Comparison of ENCODE assay signal across 11 cellular contexts in the genomic region with DNA sequence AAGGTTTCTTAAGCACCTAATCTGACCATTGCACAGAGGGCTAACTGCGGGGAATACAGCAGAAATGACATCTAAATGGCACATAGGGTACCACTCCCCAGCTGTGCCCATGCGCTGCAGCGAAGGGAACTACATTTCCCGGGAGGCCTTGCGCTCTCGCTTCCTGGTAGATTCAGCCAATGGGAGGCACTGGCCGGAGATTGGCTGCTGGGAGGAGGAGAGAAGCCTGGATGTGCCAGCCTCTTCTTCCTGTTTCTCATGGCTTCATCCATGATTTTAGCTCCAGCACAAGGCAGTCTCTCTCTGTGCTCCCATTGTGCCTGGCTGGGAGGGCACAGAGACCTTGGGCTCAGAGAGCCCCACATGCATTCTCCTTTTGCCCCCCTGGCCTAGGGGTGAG.
DNase-seq lines count a peak whose midpoint lies in the region; ATAC-seq, FAIRE-seq and TF ChIP-seq lines count a peak whose summit lies in the region.
"Had no signal": no experiment of that assay in that cellular context is flagged by ENCODE, and none has a peak within 500 bp of the region (broad histone marks: within the 10 kb centered on the region; RNA-seq: fewer than 3 reads in every experiment).

No MANE protein-coding gene starts in this region.

- H3K36me3 ChIP-seq in K562 (ENCODE audit: control insufficient read depth, insufficient read depth, low read length), result no peaks in the 10 kb centered on the region
- no peaks in the 10 kb centered on the region for H3K36me3 ChIP-seq in left lung
- H3K36me3 ChIP-seq: tibial nerve had no signal

- no peak overlapping the region for H3K4me2 ChIP-seq in K562 (ENCODE audit: insufficient read depth, low read length)

- POLR2A ChIA-PET in K562 (lab: Yijun Ruan, JAX), result no interaction called here

- TF ChIP-seq POLR2A in K562 (conservative IDR thresholded peaks at IDR 0.05), result no peak

- BruUV-seq in K562 (replicated peaks; lab: Mats Ljungman, UMichigan), result no TSS peak

- no peak overlapping the region for H3K9ac ChIP-seq in K562 (ENCODE audit: insufficient read depth in 1 of 2, low read depth in 2 of 2, low read length in 2 of 2)

- H3K27me3 ChIP-seq in K562 (ENCODE audit: control insufficient read depth in 2 of 2, insufficient read depth in 2 of 2, low read length in 2 of 2) (no peaks in the 10 kb centered on the region; a peak in 1 of 5 replicates), left lung (no peaks in the 10 kb centered on the region)
- H3K27me3 ChIP-seq: tibial nerve had no signal

- CTCF ChIA-PET in K562 (lab: Yijun Ruan, JAX; ENCODE audit: low intra/inter-chr PET ratio), result interaction anchor here (4.5 kb wide), 1 partner anchor 347 kb away, joined by 38 read pairs; no protein-coding TSS in a partner anchor

- H3K4me3 ChIP-seq in K562, result no peak overlapping the region
- H3K4me3 ChIP-seq in left lung, result no peak overlapping the region
- H3K4me3 ChIP-seq: SK-N-MC, tibial nerve had no signal

- intact Hi-C loops in K562 (cut with micrococcal nuclease) (loop anchor here (10.0 kb wide), 1 partner anchor 191 kb away; no protein-coding TSS in a partner anchor), left lung (cut with DNase I) (loop anchor here in 1 of 2 donors (10.0 kb wide), 1 partner anchor 351 kb away; no protein-coding TSS in a partner anchor)

- peak; percentile 69 for DNase-seq in DMS 273 (lab: John Stamatoyannopoulos, UW; ENCODE audit: unreplicated experiment)
- no peak for DNase-seq in DMS 273 treated with DMSO at 0.1 percent for 48 hours (lab: John Stamatoyannopoulos, UW)
- peak; percentile 47 for DNase-seq in NCI-H2029 treated with DMSO at 0.1 percent for 48 hours (lab: John Stamatoyannopoulos, UW)
- peak; percentile 44 to 49 (median 46) for DNase-seq in K562 (ENCODE audit: extremely low read depth in 1 of 4, low spot score in 3 of 4)
- DNase-seq in left lung, result peak in 1 of 2 donors; percentile 60
- no peak for DNase-seq in activated effector memory CD4-positive, alpha-beta T cell treated with anti-CD3 and anti-CD28 coated beads, Interleukin-2, amount 50 U/mL, for 16 hours
- DNase-seq in central memory CD4-positive, alpha-beta T cell, result no peak
- DNase-seq in NCI-H187 treated with DMSO at 0.1 percent for 48 hours (lab: John Stamatoyannopoulos, UW), result no peak

- 2% methylated on average over 7 of the region's 7 CpGs for WGBS in K562 (ENCODE audit: insufficient coverage, low coverage, missing lambda C conversion rate)

- TF ChIP-seq RAD21 in K562 (CRISPR knock-in tag; conservative IDR thresholded peaks at IDR 0.05 in 1 of 2, IDR thresholded peaks at IDR 0.05 in 1 of 2), result no peak

- no peaks in the 10 kb centered on the region for H3K9me1 ChIP-seq in K562 (ENCODE audit: control insufficient read depth, insufficient read depth, low read length)

- peak; percentile 80 for FAIRE-seq in K562 (lab: Jason Lieb, UNC)

- ATAC-seq in K562 (peak; percentile 91), left lung (peak; percentile 62)

- H3K27ac ChIP-seq in K562 (ENCODE audit: extremely low read depth, low read depth, low read length) (no peak overlapping the region), left lung (no peak overlapping the region)
- H3K27ac ChIP-seq: 22Rv1, SK-N-MC, tibial nerve had no signal

- in situ Hi-C loops in K562 (cut with MboI), result loop anchor here (5.0 kb wide), 1 partner anchor 344 kb away; no protein-coding TSS in a partner anchor

- no peaks in the 10 kb centered on the region for H4K20me1 ChIP-seq in K562 (replicated peaks; ENCODE audit: control insufficient read depth, insufficient read depth, low read length)

- H3K4me1 ChIP-seq in K562 (replicated peaks in 1 of 2; ENCODE audit: control insufficient read depth in 2 of 2, insufficient read depth in 2 of 2, low read length in 2 of 2) (peaks cover 0 to 7% of the 10 kb centered on the region in 2 experiments; a peak in 2 of 5 replicates), left lung (peaks cover 0 to 28% of the 10 kb centered on the region in 2 donors)

- TF ChIP-seq EP300 in K562 (IDR thresholded peaks at IDR 0.05; ENCODE audit: low read length), result no peak

- peak overlapping the region; percentile 47 for H2AFZ ChIP-seq in K562 (ENCODE audit: low read depth, low read length)

- TF ChIP-seq CTCF in K562 (IDR thresholded peaks at IDR 0.05 in 2 of 3, conservative IDR thresholded peaks at IDR 0.05 in 1 of 3; ENCODE audit: insufficient read depth in 2 of 3, low read depth in 1 of 3, low read length in 3 of 3), result no peak
- TF ChIP-seq CTCF in left lung (IDR thresholded peaks at IDR 0.05), result no peak

- no peaks in the 10 kb centered on the region for H3K79me2 ChIP-seq in K562 (ENCODE audit: control insufficient read depth, insufficient read depth, low read length)

- H3K9me3 ChIP-seq in K562 (replicated peaks; ENCODE audit: control insufficient read depth, insufficient read depth, low read depth, low read length) (no peaks in the 10 kb centered on the region), left lung (no peaks in the 10 kb centered on the region)
- H3K9me3 ChIP-seq: tibial nerve had no signal

TF ChIP-seq in K562, 482 proteins besides CTCF, POLR2A, EP300 and RAD21 (continues in another document):
- no peak for TF ChIP-seq GATAD2B (IDR thresholded peaks at IDR 0.05; ENCODE audit: borderline replicate concordance)
- TF ChIP-seq GABPA (tag; conservative IDR thresholded peaks at IDR 0.05; ENCODE audit: low read depth), result peak; percentile 50
- TF ChIP-seq, protein P1, sequence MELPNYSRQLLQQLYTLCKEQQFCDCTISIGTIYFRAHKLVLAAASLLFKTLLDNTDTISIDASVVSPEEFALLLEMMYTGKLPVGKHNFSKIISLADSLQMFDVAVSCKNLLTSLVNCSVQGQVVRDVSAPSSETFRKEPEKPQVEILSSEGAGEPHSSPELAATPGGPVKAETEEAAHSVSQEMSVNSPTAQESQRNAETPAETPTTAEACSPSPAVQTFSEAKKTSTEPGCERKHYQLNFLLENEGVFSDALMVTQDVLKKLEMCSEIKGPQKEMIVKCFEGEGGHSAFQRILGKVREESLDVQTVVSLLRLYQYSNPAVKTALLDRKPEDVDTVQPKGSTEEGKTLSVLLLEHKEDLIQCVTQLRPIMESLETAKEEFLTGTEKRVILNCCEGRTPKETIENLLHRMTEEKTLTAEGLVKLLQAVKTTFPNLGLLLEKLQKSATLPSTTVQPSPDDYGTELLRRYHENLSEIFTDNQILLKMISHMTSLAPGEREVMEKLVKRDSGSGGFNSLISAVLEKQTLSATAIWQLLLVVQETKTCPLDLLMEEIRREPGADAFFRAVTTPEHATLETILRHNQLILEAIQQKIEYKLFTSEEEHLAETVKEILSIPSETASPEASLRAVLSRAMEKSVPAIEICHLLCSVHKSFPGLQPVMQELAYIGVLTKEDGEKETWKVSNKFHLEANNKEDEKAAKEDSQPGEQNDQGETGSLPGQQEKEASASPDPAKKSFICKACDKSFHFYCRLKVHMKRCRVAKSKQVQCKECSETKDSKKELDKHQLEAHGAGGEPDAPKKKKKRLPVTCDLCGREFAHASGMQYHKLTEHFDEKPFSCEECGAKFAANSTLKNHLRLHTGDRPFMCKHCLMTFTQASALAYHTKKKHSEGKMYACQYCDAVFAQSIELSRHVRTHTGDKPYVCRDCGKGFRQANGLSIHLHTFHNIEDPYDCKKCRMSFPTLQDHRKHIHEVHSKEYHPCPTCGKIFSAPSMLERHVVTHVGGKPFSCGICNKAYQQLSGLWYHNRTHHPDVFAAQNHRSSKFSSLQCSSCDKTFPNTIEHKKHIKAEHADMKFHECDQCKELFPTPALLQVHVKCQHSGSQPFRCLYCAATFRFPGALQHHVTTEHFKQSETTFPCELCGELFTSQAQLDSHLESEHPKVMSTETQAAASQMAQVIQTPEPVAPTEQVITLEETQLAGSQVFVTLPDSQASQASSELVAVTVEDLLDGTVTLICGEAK (IDR thresholded peaks at IDR 0.05), result 0 out of 2 replicates have a peak, but pooled peaks have one; percentile 43
- TF ChIP-seq, protein P1 (CRISPR knock-in tag; IDR thresholded peaks at IDR 0.05), result no peak
- TF ChIP-seq STAT5A (IDR thresholded peaks at IDR 0.05; ENCODE audit: borderline replicate concordance, low read length), result no peak
- TF ChIP-seq, protein P2, sequence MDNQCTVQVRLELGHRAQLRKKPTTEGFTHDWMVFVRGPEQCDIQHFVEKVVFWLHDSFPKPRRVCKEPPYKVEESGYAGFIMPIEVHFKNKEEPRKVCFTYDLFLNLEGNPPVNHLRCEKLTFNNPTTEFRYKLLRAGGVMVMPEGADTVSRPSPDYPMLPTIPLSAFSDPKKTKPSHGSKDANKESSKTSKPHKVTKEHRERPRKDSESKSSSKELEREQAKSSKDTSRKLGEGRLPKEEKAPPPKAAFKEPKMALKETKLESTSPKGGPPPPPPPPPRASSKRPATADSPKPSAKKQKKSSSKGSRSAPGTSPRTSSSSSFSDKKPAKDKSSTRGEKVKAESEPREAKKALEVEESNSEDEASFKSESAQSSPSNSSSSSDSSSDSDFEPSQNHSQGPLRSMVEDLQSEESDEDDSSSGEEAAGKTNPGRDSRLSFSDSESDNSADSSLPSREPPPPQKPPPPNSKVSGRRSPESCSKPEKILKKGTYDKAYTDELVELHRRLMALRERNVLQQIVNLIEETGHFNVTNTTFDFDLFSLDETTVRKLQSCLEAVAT (IDR thresholded peaks at IDR 0.05), result no peak

Comparison
In these comparisons a context has a peak if more than half of its experiments do, and no peak if none do; other contexts are left out.
1. DNase-seq: peak in DMS 273 (single experiment), NCI-H2029 treated with DMSO at 0.1 percent for 48 hours (single experiment) and K562 (4 of 4); none in DMS 273 treated with DMSO at 0.1 percent for 48 hours (single experiment), activated effector memory CD4-positive, alpha-beta T cell treated with anti-CD3 and anti-CD28 coated beads, Interleukin-2, amount 50 U/mL, for 16 hours (single experiment), central memory CD4-positive, alpha-beta T cell (single experiment) and NCI-H187 treated with DMSO at 0.1 percent for 48 hours (single experiment).